ENCODE assay signal across 23 cellular contexts in the genomic region with DNA sequence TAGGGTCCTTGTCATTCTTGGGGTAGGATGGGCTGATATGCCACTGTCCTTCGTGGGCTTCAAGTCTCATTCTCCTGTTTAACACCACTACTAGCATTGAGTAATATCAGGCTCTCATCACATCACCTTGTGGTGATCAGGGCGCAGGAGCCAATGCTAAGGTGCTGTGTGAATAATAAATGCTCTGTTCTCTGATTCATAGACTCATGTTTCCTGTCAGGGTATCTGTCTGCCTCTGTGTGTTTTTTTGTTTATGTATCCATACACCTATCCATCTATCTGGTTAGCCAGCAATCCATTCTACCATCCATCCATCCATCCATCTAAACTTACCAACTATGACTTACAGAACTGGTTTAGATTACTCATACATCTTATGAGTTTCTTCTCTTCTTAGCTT.
A peak's percentile ranks its signal among the peaks of the same experiment; 100 is the strongest.
DNase-seq lines count a peak whose midpoint lies in the region; ATAC-seq, FAIRE-seq and TF ChIP-seq lines count a peak whose summit lies in the region.
"Had no signal": no experiment of that assay in that cellular context is flagged by ENCODE, and none has a peak within 500 bp of the region (broad histone marks: within the 10 kb centered on the region; RNA-seq: fewer than 3 reads in every experiment).

No MANE protein-coding gene starts in this region.

- TF ChIP-seq EP300 in HepG2 (IDR thresholded peaks at IDR 0.05; ENCODE audit: low read depth in 2 of 2, low read length in 2 of 2) (no peak), HepG2 (CRISPR knock-in tag; IDR thresholded peaks at IDR 0.05; ENCODE audit: borderline replicate concordance) (no peak)

- TF ChIP-seq RAD21 in HepG2 (CRISPR knock-in tag; IDR thresholded peaks at IDR 0.05), result no peak

- H3K4me1 ChIP-seq in HepG2 (ENCODE audit: insufficient read depth, low read length) (no peaks in the 10 kb centered on the region), right lobe of liver (no peaks in the 10 kb centered on the region)
- H3K4me1 ChIP-seq: BE2C had no signal

- DNase-seq in HepG2 (ENCODE audit: low spot score), result no peak
- no peak for DNase-seq in right lobe of liver
- DNase-seq in bronchial epithelial cell (ENCODE audit: low read depth), result peak; percentile 60
- no peak for DNase-seq in urothelium cell line (ENCODE audit: low spot score)
- DNase-seq in CD14-positive monocyte (ENCODE audit: low spot score), result no peak
- DNase-seq in left colon, result no peak
- DNase-seq in T-helper 17 cell, result no peak
- DNase-seq: BE2C; CD4-positive, alpha-beta T cell; GF-D8; GM23248; HCEC 1CT; IMR-90; Karpas-422; NCI-H1048; NCI-H1436; NCI-H1930; NCI-H226; NCI-H524 treated with DMSO at 0.1 percent for 48 hours; Right ventricle myocardium superior; SW 1271 had no signal

- TF ChIP-seq POLR2A in HepG2 (IDR thresholded peaks at IDR 0.05; ENCODE audit: insufficient read depth in 1 of 2, low read depth in 2 of 2, low read length in 2 of 2) (no peak), right lobe of liver (IDR thresholded peaks at IDR 0.05) (no peak)

- no peak for FAIRE-seq in HepG2 (lab: Jason Lieb, UNC)
- no peak for FAIRE-seq in bronchial epithelial cell (lab: Jason Lieb, UNC)
- peak; percentile 23 for FAIRE-seq in urothelium cell line (lab: Jason Lieb, UNC)
- FAIRE-seq: RCC 7860 had no signal

- H3K4me2 ChIP-seq in HepG2 (ENCODE audit: low read depth, low read length), result no peak overlapping the region

- H3K36me3 ChIP-seq in HepG2 (replicated peaks in 1 of 2; ENCODE audit: control insufficient read depth in 1 of 2, insufficient read depth in 2 of 2, low read length in 2 of 2) (no peaks in the 10 kb centered on the region), right lobe of liver (no peaks in the 10 kb centered on the region), bronchial epithelial cell (ENCODE audit: control insufficient read depth, insufficient read depth, low read length) (no peaks in the 10 kb centered on the region)
- H3K36me3 ChIP-seq: BE2C had no signal

- ATAC-seq in HepG2, result no peak
- ATAC-seq in right lobe of liver, result no peak
- ATAC-seq in HG02885 (IDR thresholded peaks at IDR 0.05; ENCODE audit: poor library complexity, unreplicated experiment), result peak; percentile 37
- ATAC-seq in left colon, result no peak
- no peak for ATAC-seq in T-helper 17 cell

- H3K27ac Mint-ChIP-seq in CD14-positive monocyte (no peak overlapping the region), T-helper 17 cell (no peak overlapping the region)
- H3K27ac Mint-ChIP-seq: CD4-positive, alpha-beta T cell had no signal

- BruUV-seq in HepG2 (replicated peaks; lab: Mats Ljungman, UMichigan), result no TSS peak

- 8% methylated on average over 2 of the region's 2 CpGs for WGBS in HepG2 (ENCODE audit: low lambda C conversion rate)
- WGBS in right lobe of liver (ENCODE audit: insufficient coverage, low coverage, low lambda C conversion rate, missing lambda C conversion rate), result 33% methylated on average over 1 of the region's 2 CpGs

- H2AFZ ChIP-seq in HepG2 (ENCODE audit: low read length), result peak overlapping the region; percentile 54
- H2AFZ ChIP-seq: GM23248 had no signal

- H3K4me1 Mint-ChIP-seq in CD14-positive monocyte (peaks cover 3% of the 10 kb centered on the region), T-helper 17 cell (no peaks in the 10 kb centered on the region)

- no peak overlapping the region for H3K9ac ChIP-seq in HepG2 (ENCODE audit: insufficient read depth, low read depth, low read length)
- H3K9ac ChIP-seq: GM23248 had no signal

- no peak overlapping the region for H3K4me3 Mint-ChIP-seq in CD14-positive monocyte
- no peak overlapping the region for H3K4me3 Mint-ChIP-seq in T-helper 17 cell
- H3K4me3 Mint-ChIP-seq: CD4-positive, alpha-beta T cell had no signal

- H3K9me3 Mint-ChIP-seq in CD14-positive monocyte, result peaks cover 0 to 1% (median 0%) of the 10 kb centered on the region in 7 donors

- CTCF ChIA-PET in HepG2 (lab: Yijun Ruan, JAX; ENCODE audit: low intra/inter-chr PET ratio, low total read pairs), result no interaction called here

- TF ChIP-seq CTCF in HepG2 (CRISPR knock-in tag; IDR thresholded peaks at IDR 0.05) (no peak), right lobe of liver (IDR thresholded peaks at IDR 0.05) (no peak), bronchial epithelial cell (IDR thresholded peaks at IDR 0.05; ENCODE audit: insufficient read depth, low read length, severe bottlenecking) (no peak), CD14-positive monocyte (IDR thresholded peaks at IDR 0.05) (no peak)

- H3K4me3 ChIP-seq in HepG2 (replicated peaks in 1 of 3; ENCODE audit: insufficient read depth in 1 of 3, low read depth in 2 of 3, low read length in 3 of 3) (no peak overlapping the region), right lobe of liver (no peak overlapping the region), bronchial epithelial cell (ENCODE audit: low read depth, low read length) (no peak overlapping the region)
- H3K4me3 ChIP-seq: GM23248 had no signal

- no peaks in the 10 kb centered on the region for H3K27me3 ChIP-seq in HepG2 (ENCODE audit: control insufficient read depth in 1 of 2, insufficient read depth in 2 of 2, low read length in 2 of 2)
- no peaks in the 10 kb centered on the region for H3K27me3 ChIP-seq in right lobe of liver
- no peaks in the 10 kb centered on the region for H3K27me3 ChIP-seq in bronchial epithelial cell (ENCODE audit: control insufficient read depth, insufficient read depth, low read length)
- H3K27me3 ChIP-seq: BE2C had no signal

- H4K20me1 ChIP-seq in HepG2 (ENCODE audit: insufficient read depth, low read length), result no peaks in the 10 kb centered on the region

- no peaks in the 10 kb centered on the region for H3K9me3 ChIP-seq in HepG2 (ENCODE audit: low read length)
- H3K9me3 ChIP-seq in right lobe of liver, result no peaks in the 10 kb centered on the region
- no peaks in the 10 kb centered on the region for H3K9me3 ChIP-seq in T-helper 17 cell (ENCODE audit: control insufficient read depth, low read length, poor library complexity, severe bottlenecking)
- H3K9me3 ChIP-seq: BE2C had no signal

- H3K79me2 ChIP-seq in HepG2 (ENCODE audit: insufficient read depth, low read length), result no peaks in the 10 kb centered on the region

- POLR2A ChIA-PET in HepG2 (lab: Yijun Ruan, JAX), result no interaction called here

- H3K27me3 Mint-ChIP-seq in CD14-positive monocyte (ENCODE audit: low read depth in 3 of 3) (no peaks in the 10 kb centered on the region), T-helper 17 cell (no peaks in the 10 kb centered on the region)
- H3K27me3 Mint-ChIP-seq: CD4-positive, alpha-beta T cell had no signal

- intact Hi-C loops in HepG2 (cut with micrococcal nuclease; ENCODE audit: unreplicated experiment), result no loop called here
- intact Hi-C loops in right lobe of liver (cut with DNase I), result no loop called here
- intact Hi-C loops in CD14-positive monocyte (cut with micrococcal nuclease), result no loop called here
- intact Hi-C loops in left colon (cut with DNase I, micrococcal nuclease), result no loop called here

- no peak overlapping the region for H3K27ac ChIP-seq in HepG2 (ENCODE audit: extremely low read length, insufficient read depth, low read length)
- no peak overlapping the region for H3K27ac ChIP-seq in right lobe of liver
- H3K27ac ChIP-seq: GM23248 had no signal

- in situ Hi-C loops in HepG2 (cut with HindIII; ENCODE audit: extremely low pct_ligation_motif_present, low pct_unique_long_range_greater_than_20kb), result no loop called here

- H3K36me3 Mint-ChIP-seq in CD14-positive monocyte (no peaks in the 10 kb centered on the region), T-helper 17 cell (ENCODE audit: low read depth) (no peaks in the 10 kb centered on the region)

TF ChIP-seq in HepG2, 621 proteins besides CTCF, POLR2A, EP300 and RAD21:
- TF ChIP-seq, protein P1, sequence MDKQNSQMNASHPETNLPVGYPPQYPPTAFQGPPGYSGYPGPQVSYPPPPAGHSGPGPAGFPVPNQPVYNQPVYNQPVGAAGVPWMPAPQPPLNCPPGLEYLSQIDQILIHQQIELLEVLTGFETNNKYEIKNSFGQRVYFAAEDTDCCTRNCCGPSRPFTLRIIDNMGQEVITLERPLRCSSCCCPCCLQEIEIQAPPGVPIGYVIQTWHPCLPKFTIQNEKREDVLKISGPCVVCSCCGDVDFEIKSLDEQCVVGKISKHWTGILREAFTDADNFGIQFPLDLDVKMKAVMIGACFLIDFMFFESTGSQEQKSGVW (CRISPR knock-in tag; IDR thresholded peaks at IDR 0.05; ENCODE audit: borderline replicate concordance), result no peak
- TF ChIP-seq CEBPG (CRISPR knock-in tag; IDR thresholded peaks at IDR 0.05), result no peak
- TF ChIP-seq STAT5B (CRISPR knock-in tag; IDR thresholded peaks at IDR 0.05), result no peak
- no peak for TF ChIP-seq MED8 (CRISPR knock-in tag; IDR thresholded peaks at IDR 0.05; ENCODE audit: insufficient replicate concordance)
- TF ChIP-seq, protein P2, sequence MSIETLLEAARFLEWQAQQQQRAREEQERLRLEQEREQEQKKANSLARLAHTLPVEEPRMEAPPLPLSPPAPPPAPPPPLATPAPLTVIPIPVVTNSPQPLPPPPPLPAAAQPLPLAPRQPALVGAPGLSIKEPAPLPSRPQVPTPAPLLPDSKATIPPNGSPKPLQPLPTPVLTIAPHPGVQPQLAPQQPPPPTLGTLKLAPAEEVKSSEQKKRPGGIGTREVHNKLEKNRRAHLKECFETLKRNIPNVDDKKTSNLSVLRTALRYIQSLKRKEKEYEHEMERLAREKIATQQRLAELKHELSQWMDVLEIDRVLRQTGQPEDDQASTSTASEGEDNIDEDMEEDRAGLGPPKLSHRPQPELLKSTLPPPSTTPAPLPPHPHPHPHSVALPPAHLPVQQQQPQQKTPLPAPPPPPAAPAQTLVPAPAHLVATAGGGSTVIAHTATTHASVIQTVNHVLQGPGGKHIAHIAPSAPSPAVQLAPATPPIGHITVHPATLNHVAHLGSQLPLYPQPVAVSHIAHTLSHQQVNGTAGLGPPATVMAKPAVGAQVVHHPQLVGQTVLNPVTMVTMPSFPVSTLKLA (IDR thresholded peaks at IDR 0.05), result no peak
- no peak for TF ChIP-seq ZNF337 (CRISPR knock-in tag; IDR thresholded peaks at IDR 0.05; ENCODE audit: borderline replicate concordance, low read depth)
